ENCODE assay signal across 19 cellular contexts in genomic region chr4:151753056-151753455, GRCh38. TPM values are rescaled to one million over a fixed set of nuclear protein-coding genes. Genes with fewer than 3 reads are reported as not detected.
A peak's percentile ranks its signal among the peaks of the same experiment; 100 is the strongest.
DNase-seq lines count a peak whose midpoint lies in the region; ATAC-seq and TF ChIP-seq lines count a peak whose summit lies in the region.
"Had no signal": no experiment of that assay in that cellular context is flagged by ENCODE, and none has a peak within 500 bp of the region (broad histone marks: within the 10 kb centered on the region; RNA-seq: fewer than 3 reads in every experiment).

No MANE protein-coding gene starts in this region.

- H3K9me3 ChIP-seq in gastroesophageal sphincter, result no peaks in the 10 kb centered on the region
- H3K9me3 ChIP-seq in uterus, result no peaks in the 10 kb centered on the region
- H3K9me3 ChIP-seq: testis had no signal

- no peak overlapping the region for H3K4me3 ChIP-seq in gastroesophageal sphincter
- H3K4me3 ChIP-seq in uterus, result no peak overlapping the region
- H3K4me3 ChIP-seq: testis had no signal

- H3K27me3 ChIP-seq in gastroesophageal sphincter (no peaks in the 10 kb centered on the region), uterus (no peaks in the 10 kb centered on the region)
- H3K27me3 ChIP-seq: testis had no signal

- ATAC-seq in activated naive CD8-positive, alpha-beta T cell treated with anti-CD3 and anti-CD28 coated beads, Interleukin-2, amount 10 ng/mL, durations not matched to agents 7 days and 5 days (ENCODE audit: low read depth), result peak; percentile 26
- ATAC-seq in gastroesophageal sphincter, result no peak
- ATAC-seq: esophagus mucosa; naive thymus-derived CD8-positive, alpha-beta T cell had no signal

- DNase-seq in NK-92 treated with Interleukin-12 subunit alpha and Interleukin-12 subunit beta, amount 100 ng/mL, for 24 hours (lab: John Stamatoyannopoulos, UW), result peak; percentile 8
- no peak for DNase-seq in NK-92 (lab: John Stamatoyannopoulos, UW; ENCODE audit: unreplicated experiment)
- DNase-seq in GM20000 (ENCODE audit: low spot score), result peak; percentile 13
- DNase-seq in activated naive CD8-positive, alpha-beta T cell treated with anti-CD3 and anti-CD28 coated beads, Interleukin-2, amount 10 ng/mL, durations not matched to agents 7 days and 5 days, result no peak
- peak; percentile 50 for DNase-seq in kidney tubule cell (ENCODE audit: low spot score)
- DNase-seq in chondrocyte (ENCODE audit: low spot score), result no peak
- DNase-seq in uterus, result no peak
- DNase-seq: activated CD4-positive, alpha-beta T cell treated with anti-CD3 and anti-CD28 coated beads, Interleukin-2, amount 50 U/mL, for 4 hours; activated effector memory CD4-positive, alpha-beta T cell treated with anti-CD3 and anti-CD28 coated beads, Interleukin-2, amount 50 U/mL, for 16 hours; Calu3; Kasumi-1; naive thymus-derived CD8-positive, alpha-beta T cell; NCI-H748 treated with DMSO at 0.1 percent for 48 hours; stimulated activated CD4-positive, alpha-beta T cell treated with anti-CD3 and anti-CD28 coated beads, Interleukin-4, amount 100 ng/mL, for 24 hours; testis had no signal

- intact Hi-C loops in uterus (cut with DNase I; ENCODE audit: low total_unique reads), result no loop called here

- peaks cover 16% of the 10 kb centered on the region for H3K36me3 Mint-ChIP-seq in activated naive CD8-positive, alpha-beta T cell treated with anti-CD3 and anti-CD28 coated beads, Interleukin-2, amount 10 ng/mL, durations not matched to agents 7 days and 5 days
- H3K36me3 Mint-ChIP-seq in chondrocyte (ENCODE audit: low read depth), result peaks cover 21% of the 10 kb centered on the region

- no peaks in the 10 kb centered on the region for H3K27me3 Mint-ChIP-seq in activated naive CD8-positive, alpha-beta T cell treated with anti-CD3 and anti-CD28 coated beads, Interleukin-2, amount 10 ng/mL, durations not matched to agents 7 days and 5 days
- H3K27me3 Mint-ChIP-seq in chondrocyte (ENCODE audit: low read depth), result no peaks in the 10 kb centered on the region
- H3K27me3 Mint-ChIP-seq: naive thymus-derived CD8-positive, alpha-beta T cell had no signal

- no peak for TF ChIP-seq EP300 in gastroesophageal sphincter (IDR thresholded peaks at IDR 0.05)

- no peak for TF ChIP-seq CTCF in GM20000 (IDR thresholded peaks at IDR 0.05; ENCODE audit: extremely low read depth, missing control alignments)
- TF ChIP-seq CTCF in chondrocyte (IDR thresholded peaks at IDR 0.05), result no peak
- no peak for TF ChIP-seq CTCF in gastroesophageal sphincter (IDR thresholded peaks at IDR 0.05)
- no peak for TF ChIP-seq CTCF in uterus (IDR thresholded peaks at IDR 0.05)

- POLR2A ChIA-PET in activated naive CD8-positive, alpha-beta T cell treated with anti-CD3 and anti-CD28 coated beads, Interleukin-2, amount 10 ng/mL, durations not matched to agents 7 days and 5 days (lab: Charles Lee), result no interaction called here

- peaks cover 0 to 73% of the 10 kb centered on the region in 2 donors for H3K36me3 ChIP-seq in gastroesophageal sphincter
- H3K36me3 ChIP-seq in uterus, result no peaks in the 10 kb centered on the region

- TF ChIP-seq POLR2A in gastroesophageal sphincter (IDR thresholded peaks at IDR 0.05) (no peak), uterus (IDR thresholded peaks at IDR 0.05) (no peak)

- no peaks in the 10 kb centered on the region for H3K9me3 Mint-ChIP-seq in activated naive CD8-positive, alpha-beta T cell treated with anti-CD3 and anti-CD28 coated beads, Interleukin-2, amount 10 ng/mL, durations not matched to agents 7 days and 5 days
- H3K9me3 Mint-ChIP-seq in chondrocyte (ENCODE audit: low read depth), result no peaks in the 10 kb centered on the region
- H3K9me3 Mint-ChIP-seq: naive thymus-derived CD8-positive, alpha-beta T cell had no signal

- H3K4me1 Mint-ChIP-seq in activated naive CD8-positive, alpha-beta T cell treated with anti-CD3 and anti-CD28 coated beads, Interleukin-2, amount 10 ng/mL, durations not matched to agents 7 days and 5 days, result no peaks in the 10 kb centered on the region
- H3K4me1 Mint-ChIP-seq in chondrocyte (ENCODE audit: low read depth), result no peaks in the 10 kb centered on the region

- 84 to 100% methylated on average over 1 to 5 of the region's 5 CpGs for WGBS in gastroesophageal sphincter (ENCODE audit: low coverage in 1 of 2), 2 donors

- H3K4me3 Mint-ChIP-seq in activated naive CD8-positive, alpha-beta T cell treated with anti-CD3 and anti-CD28 coated beads, Interleukin-2, amount 10 ng/mL, durations not matched to agents 7 days and 5 days, result no peak overlapping the region
- H3K4me3 Mint-ChIP-seq in chondrocyte (ENCODE audit: unreplicated experiment), result no peak overlapping the region
- H3K4me3 Mint-ChIP-seq: naive thymus-derived CD8-positive, alpha-beta T cell had no signal

- H3K4me1 ChIP-seq in gastroesophageal sphincter (no peaks in the 10 kb centered on the region), uterus (no peaks in the 10 kb centered on the region)
- H3K4me1 ChIP-seq: testis had no signal

- H3K27ac ChIP-seq in gastroesophageal sphincter (no peak overlapping the region), uterus (no peak overlapping the region)
- H3K27ac ChIP-seq: 22Rv1, HL-60, testis had no signal

- H3K27ac Mint-ChIP-seq in activated naive CD8-positive, alpha-beta T cell treated with anti-CD3 and anti-CD28 coated beads, Interleukin-2, amount 10 ng/mL, durations not matched to agents 7 days and 5 days, result no peak overlapping the region
- no peak overlapping the region for H3K27ac Mint-ChIP-seq in chondrocyte (ENCODE audit: unreplicated experiment)

RNA-seq across cellular contexts. Expression of gene GATB, which starts 7.8 kb away (rescaled TPM):
- total RNA-seq in activated naive CD8-positive, alpha-beta T cell treated with anti-CD3 and anti-CD28 coated beads, Interleukin-2, amount 10 ng/mL, durations not matched to agents 7 days and 5 days, result 10 to 100 TPM; 13.5 to 14.9 TPM
- total RNA-seq in chondrocyte (9.2 to 13.0 TPM (median 10.2 TPM) in 3 replicates), gastroesophageal sphincter (10 to 100 TPM; 10.6 to 22.4 (median 16.6) TPM), uterus (10 to 100 TPM in 2 of 4 donors, 1 to 10 TPM in 2; 2.8 to 31.5 (median 12.4) TPM)

Comparison
In these comparisons a context has a peak if more than half of its experiments do, and no peak if none do; other contexts are left out.
1. DNase-seq: peak in NK-92 treated with Interleukin-12 subunit alpha and Interleukin-12 subunit beta, amount 100 ng/mL, for 24 hours (single experiment), GM20000 (single experiment) and kidney tubule cell (single experiment); none in NK-92 (single experiment), activated naive CD8-positive, alpha-beta T cell treated with anti-CD3 and anti-CD28 coated beads, Interleukin-2, amount 10 ng/mL, durations not matched to agents 7 days and 5 days (single experiment), chondrocyte (single experiment) and uterus (0 of 2).